10 cellular contexts compared by ENCODE assay signal in the genomic region with DNA sequence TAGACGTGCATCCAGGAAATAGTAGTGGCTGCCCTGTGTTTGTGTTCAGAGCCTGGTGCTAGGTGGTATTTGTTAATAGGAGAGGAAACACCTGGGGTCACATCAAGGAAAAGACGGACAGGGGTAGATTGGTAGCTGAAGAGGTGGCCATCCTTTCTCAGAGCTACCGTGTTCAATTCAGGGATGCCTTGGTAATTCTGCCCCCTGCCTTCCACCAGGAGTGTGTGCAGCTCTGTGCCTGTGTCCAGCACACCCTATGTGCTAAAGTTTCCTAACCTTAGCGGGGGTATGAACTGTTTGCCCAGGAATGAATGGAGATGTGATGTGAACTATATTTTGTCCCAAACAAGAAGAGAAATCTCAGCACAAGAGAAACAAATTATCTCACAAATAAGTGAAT.
DNase-seq lines count a peak whose midpoint lies in the region; ATAC-seq and TF ChIP-seq lines count a peak whose summit lies in the region.
"Had no signal": no experiment of that assay in that cellular context is flagged by ENCODE, and none has a peak within 500 bp of the region (broad histone marks: within the 10 kb centered on the region; RNA-seq: fewer than 3 reads in every experiment).

No MANE protein-coding gene starts in this region.

- POLR2A ChIA-PET in RWPE1 (lab: Yijun Ruan, JAX; ENCODE audit: low non-redundant PET): no interaction called here

- H4K20me1 ChIP-seq in osteoblast (ENCODE audit: insufficient read depth, low read length): no peaks in the 10 kb centered on the region

- DNase-seq in NCI-H526 treated with DMSO at 0.1 percent for 48 hours (lab: John Stamatoyannopoulos, UW) (peak; percentile 5), foreskin fibroblast (peak in 1 of 2 donors; percentile 0), osteoblast (ENCODE audit: insufficient read length, low spot score, missing footprints) (no peak), OCI-M2 (lab: John Stamatoyannopoulos, UW; ENCODE audit: unreplicated experiment) (no peak), RWPE1 (ENCODE audit: low spot score) (no peak), COR-L47 (lab: John Stamatoyannopoulos, UW) (no peak)
- DNase-seq: stimulated activated CD8-positive, alpha-beta memory T cell treated with anti-CD3 and anti-CD28 coated beads, Interleukin-4, amount 100 ng/mL, for 48 hours; T-helper 9 cell had no signal

- H3K27ac ChIP-seq in osteoblast (ENCODE audit: low read depth, low read length): no peak overlapping the region
- H3K27ac ChIP-seq in RWPE1: no peak overlapping the region

- H3K27me3 ChIP-seq in osteoblast (ENCODE audit: insufficient read depth, low read length): no peaks in the 10 kb centered on the region

- H2AFZ ChIP-seq in osteoblast (ENCODE audit: low read length): no peak overlapping the region

- H3K4me1 ChIP-seq in osteoblast (ENCODE audit: insufficient read depth, low read length): no peaks in the 10 kb centered on the region

- H3K4me3 ChIP-seq in foreskin fibroblast (ENCODE audit: low read depth in 1 of 2, low read length in 2 of 2): no peak overlapping the region
- no peak overlapping the region for H3K4me3 ChIP-seq in osteoblast (ENCODE audit: insufficient read depth, low read length)

- no peaks in the 10 kb centered on the region for H3K9me3 ChIP-seq in osteoblast (ENCODE audit: low read depth, low read length)

- ATAC-seq in HG03439 (IDR thresholded peaks at IDR 0.05; ENCODE audit: unreplicated experiment): no peak

- no peaks in the 10 kb centered on the region for H3K36me3 ChIP-seq in osteoblast (ENCODE audit: insufficient read depth, low read length)

- no peaks in the 10 kb centered on the region for H3K79me2 ChIP-seq in osteoblast (ENCODE audit: insufficient read depth, low read length)

- CTCF ChIA-PET in RWPE1 (lab: Yijun Ruan, JAX): interaction anchor here (0.7 kb wide), 1 partner anchor 461 kb away, joined by 3 read pairs; no protein-coding TSS in a partner anchor

- H3K4me2 ChIP-seq in osteoblast (ENCODE audit: insufficient read depth, low read length): no peak overlapping the region

- TF ChIP-seq CTCF in GM12873 (IDR thresholded peaks at IDR 0.05; ENCODE audit: insufficient read depth, low read depth, low read length, missing control alignments): peak; percentile 50
- peak; percentile 13 for TF ChIP-seq CTCF in foreskin fibroblast (IDR thresholded peaks at IDR 0.05; ENCODE audit: low read depth, low read length)
- TF ChIP-seq CTCF in osteoblast (IDR thresholded peaks at IDR 0.05; ENCODE audit: extremely low read depth, low read depth, low read length): peak; percentile 17
- TF ChIP-seq CTCF in RWPE1 (conservative IDR thresholded peaks at IDR 0.05; ENCODE audit: low read depth): no peak
